ENCODE assay signal across 1 cellular context in the genomic region with DNA sequence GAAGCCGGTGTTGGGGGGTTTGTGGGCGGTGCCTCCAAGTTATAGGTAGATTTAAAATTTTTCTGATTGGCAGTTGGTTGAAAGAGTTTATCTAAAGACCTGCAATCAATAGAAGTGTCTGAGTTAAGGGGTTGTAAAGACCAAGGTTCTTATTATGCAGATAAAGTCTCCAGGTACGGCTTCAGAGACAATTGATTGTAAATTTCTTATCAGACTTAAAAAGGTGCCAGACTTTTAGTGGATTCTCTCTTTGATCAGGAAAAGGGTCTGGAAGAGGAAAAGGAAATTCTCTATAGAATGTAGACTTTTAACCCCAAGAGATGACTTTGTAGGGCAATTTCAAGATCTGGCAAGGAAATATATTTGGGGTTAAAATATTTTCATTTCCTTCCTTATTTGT.
TF ChIP-seq lines count a peak whose summit lies in the region.

No MANE protein-coding gene starts in this region.

TF ChIP-seq in H1, 55 proteins besides CTCF, POLR2A, EP300 and RAD21:
- TF ChIP-seq, protein P1, sequence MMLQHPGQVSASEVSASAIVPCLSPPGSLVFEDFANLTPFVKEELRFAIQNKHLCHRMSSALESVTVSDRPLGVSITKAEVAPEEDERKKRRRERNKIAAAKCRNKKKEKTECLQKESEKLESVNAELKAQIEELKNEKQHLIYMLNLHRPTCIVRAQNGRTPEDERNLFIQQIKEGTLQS (IDR thresholded peaks at IDR 0.05; ENCODE audit: insufficient read depth, low read depth, low read length), result no peak
- no peak for TF ChIP-seq PHF8 (conservative IDR thresholded peaks at IDR 0.05; ENCODE audit: low read depth, low read length)
- no peak for TF ChIP-seq RNF2 (IDR thresholded peaks at IDR 0.05; ENCODE audit: borderline replicate concordance, low read depth, low read length, missing control alignments, poor library complexity, severe bottlenecking)
- TF ChIP-seq POU5F1 (IDR thresholded peaks at IDR 0.05; ENCODE audit: low read depth, low read length), result no peak
- TF ChIP-seq CEBPB (IDR thresholded peaks at IDR 0.05; ENCODE audit: low read depth, low read length), result no peak
- TF ChIP-seq SIRT6 (IDR thresholded peaks at IDR 0.05; ENCODE audit: low read length), result no peak
- TF ChIP-seq BRCA1 (IDR thresholded peaks at IDR 0.05; ENCODE audit: low read depth, low read length), result no peak
- TF ChIP-seq KDM4A (IDR thresholded peaks at IDR 0.05; ENCODE audit: low read depth, low read length, severe bottlenecking), result no peak
- TF ChIP-seq GABPA (IDR thresholded peaks at IDR 0.05; ENCODE audit: borderline replicate concordance, insufficient read depth, low read length), result no peak
- TF ChIP-seq ZNF274 (IDR thresholded peaks at IDR 0.05; ENCODE audit: borderline replicate concordance, extremely low read depth, low read length), result no peak
- TF ChIP-seq, protein P2, sequence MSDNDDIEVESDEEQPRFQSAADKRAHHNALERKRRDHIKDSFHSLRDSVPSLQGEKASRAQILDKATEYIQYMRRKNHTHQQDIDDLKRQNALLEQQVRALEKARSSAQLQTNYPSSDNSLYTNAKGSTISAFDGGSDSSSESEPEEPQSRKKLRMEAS (IDR thresholded peaks at IDR 0.05), result no peak
- TF ChIP-seq, protein P3, sequence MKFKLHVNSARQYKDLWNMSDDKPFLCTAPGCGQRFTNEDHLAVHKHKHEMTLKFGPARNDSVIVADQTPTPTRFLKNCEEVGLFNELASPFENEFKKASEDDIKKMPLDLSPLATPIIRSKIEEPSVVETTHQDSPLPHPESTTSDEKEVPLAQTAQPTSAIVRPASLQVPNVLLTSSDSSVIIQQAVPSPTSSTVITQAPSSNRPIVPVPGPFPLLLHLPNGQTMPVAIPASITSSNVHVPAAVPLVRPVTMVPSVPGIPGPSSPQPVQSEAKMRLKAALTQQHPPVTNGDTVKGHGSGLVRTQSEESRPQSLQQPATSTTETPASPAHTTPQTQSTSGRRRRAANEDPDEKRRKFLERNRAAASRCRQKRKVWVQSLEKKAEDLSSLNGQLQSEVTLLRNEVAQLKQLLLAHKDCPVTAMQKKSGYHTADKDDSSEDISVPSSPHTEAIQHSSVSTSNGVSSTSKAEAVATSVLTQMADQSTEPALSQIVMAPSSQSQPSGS (IDR thresholded peaks at IDR 0.05; ENCODE audit: low read length), result no peak
- TF ChIP-seq SP4 (IDR thresholded peaks at IDR 0.05; ENCODE audit: low read length), result no peak
- TF ChIP-seq CREB1 (IDR thresholded peaks at IDR 0.05), result no peak
- TF ChIP-seq SIX5 (IDR thresholded peaks at IDR 0.05; ENCODE audit: low read depth, low read length), result no peak
- TF ChIP-seq SP1 (IDR thresholded peaks at IDR 0.05; ENCODE audit: low read depth, low read length), result no peak
